In genomic region chr12:55876110-55876509, GRCh38 we compare ENCODE assay signal across 1 cellular context.
TF ChIP-seq lines count a peak whose summit lies in the region.

No MANE protein-coding gene starts in this region.

TF ChIP-seq in WTC11, 78 proteins besides CTCF, POLR2A, EP300 and RAD21:
- TF ChIP-seq OVOL2 (CRISPR knock-in tag; IDR thresholded peaks at IDR 0.05; ENCODE audit: borderline replicate concordance) (no peak), KAT7 (CRISPR knock-in tag; IDR thresholded peaks at IDR 0.05; ENCODE audit: borderline replicate concordance) (no peak), ZNF423 (CRISPR knock-in tag; IDR thresholded peaks at IDR 0.05) (no peak), SP1 (CRISPR knock-in tag; conservative IDR thresholded peaks at IDR 0.05) (no peak), FOXP4 (CRISPR knock-in tag; IDR thresholded peaks at IDR 0.05) (no peak)
